ENCODE assay signal across 13 cellular contexts in the genomic region with DNA sequence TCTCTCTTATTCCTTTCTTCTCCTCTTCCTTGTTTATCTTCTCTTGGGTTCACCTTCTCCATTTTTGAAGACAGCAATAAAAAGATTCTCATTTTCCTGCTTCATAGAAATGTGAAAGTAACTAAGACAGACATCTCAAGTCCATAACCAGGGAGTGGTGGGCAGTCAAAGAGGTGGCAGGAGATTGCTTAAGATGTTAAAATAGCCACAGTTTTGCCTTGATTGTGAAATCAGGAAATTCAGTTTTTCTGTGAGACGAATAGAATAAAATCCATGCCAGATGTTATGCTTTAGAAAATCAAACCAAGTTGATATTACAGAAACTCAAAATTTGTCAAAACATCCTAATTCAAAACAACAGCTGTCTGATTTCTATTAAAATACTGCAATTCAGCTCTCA. TPM values are rescaled to one million over a fixed set of nuclear protein-coding genes. Genes with fewer than 3 reads are reported as not detected.
A peak's percentile ranks its signal among the peaks of the same experiment; 100 is the strongest.
DNase-seq lines count a peak whose midpoint lies in the region; ATAC-seq and TF ChIP-seq lines count a peak whose summit lies in the region.
"Had no signal": no experiment of that assay in that cellular context is flagged by ENCODE, and none has a peak within 500 bp of the region (broad histone marks: within the 10 kb centered on the region; RNA-seq: fewer than 3 reads in every experiment).

No MANE protein-coding gene starts in this region.

- no peaks in the 10 kb centered on the region for H4K20me1 ChIP-seq in GM23248 (ENCODE audit: insufficient read depth)
- no peaks in the 10 kb centered on the region for H4K20me1 ChIP-seq in smooth muscle cell (ENCODE audit: low read depth)

- peak overlapping the region in 1 of 2 donors; percentile 59 for H3K27ac Mint-ChIP-seq in effector memory CD8-positive, alpha-beta T cell
- H3K27ac Mint-ChIP-seq: activated naive CD4-positive, alpha-beta T cell treated with anti-CD3 and anti-CD28 coated beads, Interleukin-2, amount 50 U/mL, for 24 hours had no signal

- TF ChIP-seq POLR2A in NB4 (IDR thresholded peaks at IDR 0.05; ENCODE audit: extremely low read depth, insufficient read length): no peak

- no peaks in the 10 kb centered on the region for H3K9me2 ChIP-seq in GM23248 (ENCODE audit: insufficient read depth)

- no peaks in the 10 kb centered on the region for H3K9me3 Mint-ChIP-seq in effector memory CD8-positive, alpha-beta T cell
- H3K9me3 Mint-ChIP-seq: activated naive CD4-positive, alpha-beta T cell treated with anti-CD3 and anti-CD28 coated beads, Interleukin-2, amount 50 U/mL, for 24 hours had no signal

- in situ Hi-C loops in GM23248 (cut with MboI): loop anchor here (25.0 kb wide), 1 partner anchor 363 kb away; no protein-coding TSS in a partner anchor

- H3K27me3 ChIP-seq in GM23248 (replicated peaks; ENCODE audit: insufficient read depth) (no peaks in the 10 kb centered on the region), smooth muscle cell (ENCODE audit: low read depth) (no peaks in the 10 kb centered on the region)
- H3K27me3 ChIP-seq: foreskin keratinocyte had no signal

- DNase-seq in GM23248 (no peak), NB4 (ENCODE audit: low read depth) (peak; percentile 75), smooth muscle cell (lab: John Stamatoyannopoulos, UW; ENCODE audit: unreplicated experiment) (no peak), SK-N-DZ (ENCODE audit: low spot score) (no peak), germinal center (ENCODE audit: low spot score) (no peak), COR-L47 (lab: John Stamatoyannopoulos, UW) (no peak)
- no peak for DNase-seq in effector memory CD8-positive, alpha-beta T cell
- DNase-seq: C1 segment of cervical spinal cord; effector CD8-positive, alpha-beta T cell had no signal

- peak; percentile 5 for ATAC-seq in effector memory CD8-positive, alpha-beta T cell (replicated peaks)

- H3K27ac ChIP-seq in GM23248 (no peak overlapping the region), smooth muscle cell (ENCODE audit: low read depth) (no peak overlapping the region)
- H3K27ac ChIP-seq: foreskin keratinocyte had no signal

- H3F3A ChIP-seq in GM23248 (ENCODE audit: insufficient read depth) (peaks cover 7% of the 10 kb centered on the region; the same call in 1 of the 2 replicates), smooth muscle cell (ENCODE audit: low read depth) (no peaks in the 10 kb centered on the region)

- TF ChIP-seq CTCF in NB4 (IDR thresholded peaks at IDR 0.05; ENCODE audit: low read depth, low read length) (no peak), smooth muscle cell (IDR thresholded peaks at IDR 0.05; ENCODE audit: borderline replicate concordance, insufficient read depth, poor library complexity, severe bottlenecking) (no peak)

- H3K4me2 ChIP-seq in GM23248 (ENCODE audit: unreplicated experiment) (no peak overlapping the region), smooth muscle cell (no peak overlapping the region)

- peaks cover 0 to 5% of the 10 kb centered on the region in 2 donors for H3K27me3 Mint-ChIP-seq in effector memory CD8-positive, alpha-beta T cell
- H3K27me3 Mint-ChIP-seq: activated naive CD4-positive, alpha-beta T cell treated with anti-CD3 and anti-CD28 coated beads, Interleukin-2, amount 50 U/mL, for 24 hours had no signal

- H3K79me2 ChIP-seq in GM23248 (ENCODE audit: insufficient read depth) (no peaks in the 10 kb centered on the region), smooth muscle cell (ENCODE audit: low read depth) (no peaks in the 10 kb centered on the region)

- H3K9me3 ChIP-seq in GM23248 (ENCODE audit: low read depth): no peaks in the 10 kb centered on the region
- no peaks in the 10 kb centered on the region for H3K9me3 ChIP-seq in smooth muscle cell (replicated peaks; ENCODE audit: low read depth)

- H3K4me1 ChIP-seq in GM23248 (ENCODE audit: insufficient read depth) (peaks cover 12% of the 10 kb centered on the region), smooth muscle cell (ENCODE audit: low read depth) (peaks cover 10% of the 10 kb centered on the region)
- H3K4me1 ChIP-seq: foreskin keratinocyte had no signal

- 0% methylated on average over 1 of the region's 1 CpG for WGBS in GM23248 (ENCODE audit: low coverage in 1 of 2, low lambda C conversion rate in 2 of 2, missing lambda C conversion rate in 2 of 2), 2 experiments
- 47% methylated on average over 1 of the region's 1 CpG for WGBS in smooth muscle cell (ENCODE audit: low lambda C conversion rate)

- no peaks in the 10 kb centered on the region for H3K36me3 Mint-ChIP-seq in effector memory CD8-positive, alpha-beta T cell (ENCODE audit: insufficient read depth)
- H3K36me3 Mint-ChIP-seq: activated naive CD4-positive, alpha-beta T cell treated with anti-CD3 and anti-CD28 coated beads, Interleukin-2, amount 50 U/mL, for 24 hours had no signal

- H3K4me3 ChIP-seq in GM23248: no peak overlapping the region
- H3K4me3 ChIP-seq in NB4 (ENCODE audit: low read depth, low read length): peak overlapping the region; percentile 51
- H3K4me3 ChIP-seq in smooth muscle cell: no peak overlapping the region

- H2AFZ ChIP-seq in GM23248 (0 out of 2 replicates have a peak overlapping the region, but pooled peaks have one; percentile 12), smooth muscle cell (ENCODE audit: low read depth) (peak overlapping the region; percentile 91)

- H3K4me1 Mint-ChIP-seq in effector memory CD8-positive, alpha-beta T cell (ENCODE audit: low read depth in 2 of 2): no peaks in the 10 kb centered on the region
- H3K4me1 Mint-ChIP-seq: activated naive CD4-positive, alpha-beta T cell treated with anti-CD3 and anti-CD28 coated beads, Interleukin-2, amount 50 U/mL, for 24 hours had no signal

- no peak overlapping the region for H3K4me3 Mint-ChIP-seq in effector memory CD8-positive, alpha-beta T cell
- H3K4me3 Mint-ChIP-seq: activated naive CD4-positive, alpha-beta T cell treated with anti-CD3 and anti-CD28 coated beads, Interleukin-2, amount 50 U/mL, for 24 hours had no signal

- H3K9ac ChIP-seq in GM23248 (no peak overlapping the region), smooth muscle cell (ENCODE audit: low read depth) (no peak overlapping the region)

- no peaks in the 10 kb centered on the region for H3K36me3 ChIP-seq in GM23248 (ENCODE audit: low read depth)
- H3K36me3 ChIP-seq in smooth muscle cell (ENCODE audit: low read depth): no peaks in the 10 kb centered on the region

RNA-seq across cellular contexts. Expression of gene TNN, which starts 57.2 kb away (rescaled TPM):
- total RNA-seq in GM23248 (2014; rRNA removed; shearing (Covaris generic)): not detected in 2 replicates
- polyA plus RNA-seq in GM23248 (2016; fragmentation: Nextera tagmentation; extraction: Ambion mirVana) (not detected in 2 replicates), smooth muscle cell (0.56 and 0.86 TPM in 2 replicates)
- total RNA-seq in smooth muscle cell: 0.63 and 0.72 TPM in 2 replicates
- not detected in 2 replicates for polyA plus RNA-seq in SK-N-DZ (2014; cell fraction: cytosol; rRNA removed)
- polyA plus RNA-seq in SK-N-DZ (2014; cell fraction: nucleus; rRNA removed): not detected in 2 replicates
- total RNA-seq: foreskin keratinocyte; T-helper 2 cell treated with Interferon-gamma antibody and Interleukin-4, amounts not matched to agents 100 ng/mL and 5 ng/mL, for 36 hours had no signal
- polyA plus RNA-seq: foreskin keratinocyte, neural cell had no signal
